In genomic region chr22:23128269-23129108, GRCh38 we compare ENCODE assay signal across 8 cellular contexts. TPM values are rescaled to one million over a fixed set of nuclear protein-coding genes. Genes with fewer than 3 reads are reported as not detected.
A peak's percentile ranks its signal among the peaks of the same experiment; 100 is the strongest.
DNase-seq lines count a peak whose midpoint lies in the region; ATAC-seq and TF ChIP-seq lines count a peak whose summit lies in the region.

No MANE protein-coding gene starts in this region.

- no peak overlapping the region for H3K9ac ChIP-seq in colonic mucosa (ENCODE audit: low read depth in 2 of 2, low read length in 2 of 2)

- H3K27me3 ChIP-seq in colonic mucosa (no peaks in the 10 kb centered on the region), right lobe of liver (no peaks in the 10 kb centered on the region)

- intact Hi-C loops in activated CD4-positive, alpha-beta T cell treated with anti-CD3 and anti-CD28 coated beads, Interleukin-2, amount 10 ng/mL, durations not matched to agents 24 days and 14 days (cut with micrococcal nuclease) = loop anchor here (1.0 kb wide), 1 partner anchor 169 kb away; no protein-coding TSS in a partner anchor
- intact Hi-C loops in colonic mucosa (cut with DNase I) = loop anchor here (2.0 to 10.0 kb wide), 2 partner anchors 170 to 256 kb away; no protein-coding TSS in a partner anchor
- intact Hi-C loops in right lobe of liver (cut with DNase I) = loop anchor here (5.0 kb wide), 2 partner anchors 166 to 171 kb away; no protein-coding TSS in a partner anchor

- no peak overlapping the region for H3K27ac ChIP-seq in colonic mucosa
- H3K27ac ChIP-seq in right lobe of liver = no peak overlapping the region

- ATAC-seq in right lobe of liver = peak; percentile 81 to 95 (median 88)
- no peak for ATAC-seq in HG03521 (IDR thresholded peaks at IDR 0.05; ENCODE audit: unreplicated experiment)

- H3K4me1 Mint-ChIP-seq in activated CD4-positive, alpha-beta T cell treated with anti-CD3 and anti-CD28 coated beads, Interleukin-2, amount 10 ng/mL, durations not matched to agents 24 days and 14 days = peaks cover 3% of the 10 kb centered on the region

- H3K4me1 ChIP-seq in colonic mucosa = no peaks in the 10 kb centered on the region
- peaks cover 0 to 7% (median 0%) of the 10 kb centered on the region in 4 donors for H3K4me1 ChIP-seq in right lobe of liver

- H3K36me3 ChIP-seq in colonic mucosa (no peaks in the 10 kb centered on the region), right lobe of liver (no peaks in the 10 kb centered on the region)

- TF ChIP-seq CTCF in colonic mucosa (IDR thresholded peaks at IDR 0.05) (peak; percentile 82), right lobe of liver (IDR thresholded peaks at IDR 0.05) (peak; percentile 72 to 89 (median 79))

- H3K9me3 ChIP-seq in colonic mucosa (no peaks in the 10 kb centered on the region), right lobe of liver (no peaks in the 10 kb centered on the region)

- no peak overlapping the region for H3K4me3 Mint-ChIP-seq in activated CD4-positive, alpha-beta T cell treated with anti-CD3 and anti-CD28 coated beads, Interleukin-2, amount 10 ng/mL, durations not matched to agents 24 days and 14 days

- TF ChIP-seq POLR2A in right lobe of liver (IDR thresholded peaks at IDR 0.05) = no peak

- 5% methylated on average over 5 of the region's 14 CpGs for WGBS in right lobe of liver (ENCODE audit: insufficient coverage, low coverage, low lambda C conversion rate, missing lambda C conversion rate)

- no peak overlapping the region for H3K27ac Mint-ChIP-seq in activated CD4-positive, alpha-beta T cell treated with anti-CD3 and anti-CD28 coated beads, Interleukin-2, amount 10 ng/mL, durations not matched to agents 24 days and 14 days

- H3K4me3 ChIP-seq in colonic mucosa (no peak overlapping the region), right lobe of liver (no peak overlapping the region)

- H3K27me3 Mint-ChIP-seq in activated CD4-positive, alpha-beta T cell treated with anti-CD3 and anti-CD28 coated beads, Interleukin-2, amount 10 ng/mL, durations not matched to agents 24 days and 14 days = peaks cover 6% of the 10 kb centered on the region

- H3K9me3 Mint-ChIP-seq in activated CD4-positive, alpha-beta T cell treated with anti-CD3 and anti-CD28 coated beads, Interleukin-2, amount 10 ng/mL, durations not matched to agents 24 days and 14 days = no peaks in the 10 kb centered on the region

- DNase-seq in NCI-H2081 (lab: John Stamatoyannopoulos, UW) (peak; percentile 42 to 53), NCI-H2081 treated with DMSO at 0.1 percent for 48 hours (lab: John Stamatoyannopoulos, UW) (no peak), NCI-H2227 treated with DMSO at 0.1 percent for 48 hours (lab: John Stamatoyannopoulos, UW) (peak; percentile 7), colonic mucosa (peak; percentile 78), right lobe of liver (peak; percentile 63 to 70 (median 68))
- DNase-seq in activated CD4-positive, alpha-beta T cell treated with anti-CD3 and anti-CD28 coated beads, Interleukin-2, amount 10 ng/mL, durations not matched to agents 24 days and 14 days = peak; percentile 91
- peak; percentile 21 to 60 (median 58) for DNase-seq in stimulated activated CD4-positive, alpha-beta T cell treated with anti-CD3 and anti-CD28 coated beads, TNF-alpha, amount 100 ng/mL, for 1 hour (ENCODE audit: low read depth in 3 of 3, low spot score in 1 of 3)

- H3K36me3 Mint-ChIP-seq in activated CD4-positive, alpha-beta T cell treated with anti-CD3 and anti-CD28 coated beads, Interleukin-2, amount 10 ng/mL, durations not matched to agents 24 days and 14 days (ENCODE audit: low read depth) = no peaks in the 10 kb centered on the region

RNA-seq across cellular contexts. Expression of gene RSPH14, which starts 13.3 kb away (rescaled TPM):
- total RNA-seq in activated CD4-positive, alpha-beta T cell treated with anti-CD3 and anti-CD28 coated beads, Interleukin-2, amount 10 ng/mL, durations not matched to agents 24 days and 14 days = not detected in 2 replicates
- total RNA-seq in colonic mucosa (under 1 TPM; 0.45 to 0.69 TPM), right lobe of liver (not detected)

RNA-seq across cellular contexts. Expression of gene RAB36, which starts 16.8 kb away (rescaled TPM):
- total RNA-seq in activated CD4-positive, alpha-beta T cell treated with anti-CD3 and anti-CD28 coated beads, Interleukin-2, amount 10 ng/mL, durations not matched to agents 24 days and 14 days = not detected in 2 replicates
- total RNA-seq in colonic mucosa (1 to 10 TPM in 1 of 2 donors, under 1 TPM in 1; 0.98 to 2.3 TPM), right lobe of liver (under 1 TPM; 0.07 to 0.65 (median 0.19) TPM)

RNA-seq across cellular contexts. Expression of gene BCR, which starts 51.8 kb away (rescaled TPM):
- total RNA-seq in activated CD4-positive, alpha-beta T cell treated with anti-CD3 and anti-CD28 coated beads, Interleukin-2, amount 10 ng/mL, durations not matched to agents 24 days and 14 days = 45.1 and 47.4 TPM in 2 replicates
- 10 to 100 TPM; 39.2 to 57.8 TPM for total RNA-seq in colonic mucosa
- 10 to 100 TPM; 22.7 to 28.8 (median 24.3) TPM for total RNA-seq in right lobe of liver

RNA-seq across cellular contexts. Expression of gene GNAZ, which starts 58.2 kb away (rescaled TPM):
- 0.51 and 0.83 TPM in 2 replicates for total RNA-seq in activated CD4-positive, alpha-beta T cell treated with anti-CD3 and anti-CD28 coated beads, Interleukin-2, amount 10 ng/mL, durations not matched to agents 24 days and 14 days
- total RNA-seq in colonic mucosa (1 to 10 TPM; 1.2 to 2.5 TPM), right lobe of liver (1 to 10 TPM in 2 of 6 experiments, under 1 TPM in 4; 0.15 to 1.5 (median 0.53) TPM)
